ENCODE assay signal across 1 cellular context in genomic region chr9:121074370-121075250, GRCh38.
TF ChIP-seq lines count a peak whose summit lies in the region.

Gene CNTRL, plus strand, starts transcription at chr9:121074955. Its CDS starts 13,372 bp downstream, at chr9:121088327.

TF ChIP-seq in A549, 52 proteins besides CTCF, POLR2A, EP300 and RAD21 (continued from another document):
- TF ChIP-seq HEYL (CRISPR knock-in tag; IDR thresholded peaks at IDR 0.05) (no peak), CEBPB (IDR thresholded peaks at IDR 0.05) (no peak), CHD4 (IDR thresholded peaks at IDR 0.05; ENCODE audit: borderline replicate concordance) (no peak), NR3C1 (IDR thresholded peaks at IDR 0.05) (no peak), E2F6 (IDR thresholded peaks at IDR 0.05; ENCODE audit: borderline replicate concordance, low read depth) (peak; percentile 100), NFE2L2 (conservative IDR thresholded peaks at IDR 0.05; ENCODE audit: low read length) (no peak), RCOR1 (IDR thresholded peaks at IDR 0.05; ENCODE audit: low read depth, low read length) (no peak), MAZ (IDR thresholded peaks at IDR 0.05; ENCODE audit: borderline replicate concordance, low read depth, low read length) (0 out of 2 replicates have a peak, but pooled peaks have one; percentile 24), HOXA7 (CRISPR knock-in tag; IDR thresholded peaks at IDR 0.05) (no peak), EHF (CRISPR knock-in tag; IDR thresholded peaks at IDR 0.05) (peak; percentile 78; the same call in 1 of the 2 replicates), ZC3H11A (IDR thresholded peaks at IDR 0.05) (no peak), HMGXB4 (CRISPR knock-in tag; IDR thresholded peaks at IDR 0.05; ENCODE audit: borderline replicate concordance) (0 out of 2 replicates have a peak, but pooled peaks have one; percentile 75), USF2 (IDR thresholded peaks at IDR 0.05) (peak; percentile 27; the same call in 1 of the 2 replicates), RNF2 (IDR thresholded peaks at IDR 0.05; ENCODE audit: borderline replicate concordance, low read depth) (peak; percentile 69; the same call in 1 of the 2 replicates), JUN (IDR thresholded peaks at IDR 0.05) (peak; percentile 69 to 86; a peak in 4 of 5 replicates), KDM1A (IDR thresholded peaks at IDR 0.05; ENCODE audit: low read depth) (no peak), CBX8 (IDR thresholded peaks at IDR 0.05) (no peak), BCL3 (IDR thresholded peaks at IDR 0.05) (0 out of 3 replicates have a peak, but pooled peaks have one; percentile 60), HOXB5 (CRISPR knock-in tag; IDR thresholded peaks at IDR 0.05) (peak; percentile 77), HOXB13 (CRISPR knock-in tag; IDR thresholded peaks at IDR 0.05; ENCODE audit: low read depth) (peak; percentile 91), NPAS2 (CRISPR knock-in tag; IDR thresholded peaks at IDR 0.05; ENCODE audit: borderline replicate concordance) (0 out of 2 replicates have a peak, but pooled peaks have one; percentile 23), MAFK (IDR thresholded peaks at IDR 0.05; ENCODE audit: partially characterized antibody) (no peak)
